ENCODE assay signal across 1 cellular context in the genomic region with DNA sequence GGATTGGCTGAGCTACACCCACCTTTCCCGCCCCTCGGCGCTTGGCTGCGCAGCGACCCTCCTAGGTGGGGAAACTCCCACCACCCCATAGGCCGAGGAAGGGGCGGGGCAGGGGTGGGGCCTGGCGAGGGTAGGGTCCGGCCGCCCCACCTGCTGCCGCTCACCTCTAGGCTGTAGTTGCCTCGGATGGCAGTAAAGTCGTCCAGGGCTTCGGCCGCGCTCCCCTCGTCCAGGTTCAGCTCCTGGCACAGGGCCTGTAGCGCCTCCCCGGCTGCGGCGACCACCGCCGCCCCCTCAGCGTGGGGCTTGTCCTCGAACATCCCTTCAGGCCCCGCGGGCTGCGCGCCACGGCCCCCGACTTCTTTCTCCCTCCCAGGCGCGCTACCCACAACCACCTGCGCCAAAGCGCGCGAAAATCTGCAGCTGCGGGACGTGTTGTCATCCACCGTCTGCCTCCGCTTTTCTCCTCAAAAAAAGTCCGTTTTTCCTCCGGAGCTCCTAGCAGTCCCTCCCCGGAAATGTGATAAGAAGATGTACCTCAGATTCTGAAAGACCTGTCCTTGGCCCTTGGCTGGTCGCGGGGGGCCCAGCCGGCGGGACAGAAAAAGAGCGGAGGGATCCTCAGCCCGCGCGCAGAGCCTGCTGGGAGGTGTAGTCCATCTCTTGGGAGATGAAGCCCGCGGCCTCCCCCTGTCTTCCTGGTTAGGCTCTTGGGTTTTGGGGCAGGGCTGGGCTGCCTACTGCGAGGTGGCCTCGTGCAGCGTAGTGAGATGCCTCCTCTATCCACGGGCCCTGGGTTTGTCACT.
A peak's percentile ranks its signal among the peaks of the same experiment; 100 is the strongest.
TF ChIP-seq lines count a peak whose summit lies in the region.

TSS of gene RBL1 (minus strand) at position 389 of the 806 bp plus-strand sequence. CDS start at position 320, 69 bp downstream.

TF ChIP-seq in HepG2, 621 proteins besides CTCF, POLR2A, EP300 and RAD21 (continued from another document and continues in another):
- peak; percentile 100 for TF ChIP-seq ZNF556 (CRISPR knock-in tag; IDR thresholded peaks at IDR 0.05; ENCODE audit: borderline replicate concordance)
- TF ChIP-seq U2AF1 (optimal IDR thresholded peaks at IDR 0.05; ENCODE audit: low read depth, low read length), result peak; percentile 98
- peak; percentile 95 for TF ChIP-seq ZNF792 (CRISPR knock-in tag; IDR thresholded peaks at IDR 0.05)
- no peak for TF ChIP-seq THYN1 (CRISPR knock-in tag; IDR thresholded peaks at IDR 0.05; ENCODE audit: borderline replicate concordance, low read depth)
- TF ChIP-seq BCL6 (CRISPR knock-in tag; IDR thresholded peaks at IDR 0.05), result peak; percentile 62; the same call in 1 of the 2 replicates
- TF ChIP-seq, protein P1, sequence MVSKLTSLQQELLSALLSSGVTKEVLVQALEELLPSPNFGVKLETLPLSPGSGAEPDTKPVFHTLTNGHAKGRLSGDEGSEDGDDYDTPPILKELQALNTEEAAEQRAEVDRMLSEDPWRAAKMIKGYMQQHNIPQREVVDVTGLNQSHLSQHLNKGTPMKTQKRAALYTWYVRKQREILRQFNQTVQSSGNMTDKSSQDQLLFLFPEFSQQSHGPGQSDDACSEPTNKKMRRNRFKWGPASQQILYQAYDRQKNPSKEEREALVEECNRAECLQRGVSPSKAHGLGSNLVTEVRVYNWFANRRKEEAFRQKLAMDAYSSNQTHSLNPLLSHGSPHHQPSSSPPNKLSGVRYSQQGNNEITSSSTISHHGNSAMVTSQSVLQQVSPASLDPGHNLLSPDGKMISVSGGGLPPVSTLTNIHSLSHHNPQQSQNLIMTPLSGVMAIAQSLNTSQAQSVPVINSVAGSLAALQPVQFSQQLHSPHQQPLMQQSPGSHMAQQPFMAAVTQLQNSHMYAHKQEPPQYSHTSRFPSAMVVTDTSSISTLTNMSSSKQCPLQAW (CRISPR knock-in tag; IDR thresholded peaks at IDR 0.05), result peak; percentile 98
- TF ChIP-seq, protein P2, sequence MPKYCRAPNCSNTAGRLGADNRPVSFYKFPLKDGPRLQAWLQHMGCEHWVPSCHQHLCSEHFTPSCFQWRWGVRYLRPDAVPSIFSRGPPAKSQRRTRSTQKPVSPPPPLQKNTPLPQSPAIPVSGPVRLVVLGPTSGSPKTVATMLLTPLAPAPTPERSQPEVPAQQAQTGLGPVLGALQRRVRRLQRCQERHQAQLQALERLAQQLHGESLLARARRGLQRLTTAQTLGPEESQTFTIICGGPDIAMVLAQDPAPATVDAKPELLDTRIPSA (CRISPR knock-in tag; IDR thresholded peaks at IDR 0.05; ENCODE audit: borderline replicate concordance), result no peak; the same call in 1 of the 2 replicates
- TF ChIP-seq TOPORS (CRISPR knock-in tag; IDR thresholded peaks at IDR 0.05), result peak; percentile 94
- peak; percentile 99 for TF ChIP-seq ZNF224 (CRISPR knock-in tag; IDR thresholded peaks at IDR 0.05)
- TF ChIP-seq ZNF550 (CRISPR knock-in tag; IDR thresholded peaks at IDR 0.05; ENCODE audit: borderline replicate concordance), result no peak; the same call in 1 of the 2 replicates
- no peak; the same call in 1 of the 2 replicates for TF ChIP-seq CBX2 (IDR thresholded peaks at IDR 0.05; ENCODE audit: low read depth, low read length)
- peak; percentile 94 for TF ChIP-seq CBX2 (CRISPR knock-in tag; IDR thresholded peaks at IDR 0.05; ENCODE audit: low read depth)
- TF ChIP-seq, protein P3, sequence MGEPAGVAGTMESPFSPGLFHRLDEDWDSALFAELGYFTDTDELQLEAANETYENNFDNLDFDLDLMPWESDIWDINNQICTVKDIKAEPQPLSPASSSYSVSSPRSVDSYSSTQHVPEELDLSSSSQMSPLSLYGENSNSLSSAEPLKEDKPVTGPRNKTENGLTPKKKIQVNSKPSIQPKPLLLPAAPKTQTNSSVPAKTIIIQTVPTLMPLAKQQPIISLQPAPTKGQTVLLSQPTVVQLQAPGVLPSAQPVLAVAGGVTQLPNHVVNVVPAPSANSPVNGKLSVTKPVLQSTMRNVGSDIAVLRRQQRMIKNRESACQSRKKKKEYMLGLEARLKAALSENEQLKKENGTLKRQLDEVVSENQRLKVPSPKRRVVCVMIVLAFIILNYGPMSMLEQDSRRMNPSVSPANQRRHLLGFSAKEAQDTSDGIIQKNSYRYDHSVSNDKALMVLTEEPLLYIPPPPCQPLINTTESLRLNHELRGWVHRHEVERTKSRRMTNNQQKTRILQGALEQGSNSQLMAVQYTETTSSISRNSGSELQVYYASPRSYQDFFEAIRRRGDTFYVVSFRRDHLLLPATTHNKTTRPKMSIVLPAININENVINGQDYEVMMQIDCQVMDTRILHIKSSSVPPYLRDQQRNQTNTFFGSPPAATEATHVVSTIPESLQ (CRISPR knock-in tag; conservative IDR thresholded peaks at IDR 0.05), result peak; percentile 93
- peak; percentile 89 for TF ChIP-seq CREB1 (IDR thresholded peaks at IDR 0.05)
- TF ChIP-seq CREB1 (CRISPR knock-in tag; IDR thresholded peaks at IDR 0.05), result peak; percentile 95
- TF ChIP-seq SMAD9 (CRISPR knock-in tag; IDR thresholded peaks at IDR 0.05), result peak; percentile 83; the same call in 1 of the 2 replicates
- no peak for TF ChIP-seq PCBP2 (optimal IDR thresholded peaks at IDR 0.05; ENCODE audit: low read depth, low read length, poor library complexity, severe bottlenecking)
- TF ChIP-seq ZNF3 (CRISPR knock-in tag; IDR thresholded peaks at IDR 0.05), result no peak
- peak; percentile 50; the same call in 1 of the 2 replicates for TF ChIP-seq ZC3H4 (CRISPR knock-in tag; IDR thresholded peaks at IDR 0.05; ENCODE audit: borderline replicate concordance)
- peak; percentile 80 for TF ChIP-seq AGO1 (IDR thresholded peaks at IDR 0.05; ENCODE audit: low read depth, low read length, poor library complexity, severe bottlenecking)
- TF ChIP-seq KLF11 (CRISPR knock-in tag; IDR thresholded peaks at IDR 0.05), result peak; percentile 99
- TF ChIP-seq TRIM24 (CRISPR knock-in tag; IDR thresholded peaks at IDR 0.05), result peak; percentile 89; the same call in 1 of the 2 replicates
- peak; percentile 96 for TF ChIP-seq ZNF724P (CRISPR knock-in tag; IDR thresholded peaks at IDR 0.05; ENCODE audit: borderline replicate concordance)
- TF ChIP-seq RERE (CRISPR knock-in tag; IDR thresholded peaks at IDR 0.05; ENCODE audit: low read depth), result no peak
- TF ChIP-seq ZNF280D (CRISPR knock-in tag; IDR thresholded peaks at IDR 0.05), result peak; percentile 94; the same call in 1 of the 2 replicates
- TF ChIP-seq MXD4 (CRISPR knock-in tag; IDR thresholded peaks at IDR 0.05), result peak; percentile 92
- peak; percentile 96 for TF ChIP-seq TRAFD1 (CRISPR knock-in tag; IDR thresholded peaks at IDR 0.05; ENCODE audit: borderline replicate concordance)
- no peak for TF ChIP-seq SMARCC2 (IDR thresholded peaks at IDR 0.05)
- TF ChIP-seq ZNF607 (CRISPR knock-in tag; IDR thresholded peaks at IDR 0.05; ENCODE audit: borderline replicate concordance), result no peak; the same call in 1 of the 2 replicates
- TF ChIP-seq, protein P4, sequence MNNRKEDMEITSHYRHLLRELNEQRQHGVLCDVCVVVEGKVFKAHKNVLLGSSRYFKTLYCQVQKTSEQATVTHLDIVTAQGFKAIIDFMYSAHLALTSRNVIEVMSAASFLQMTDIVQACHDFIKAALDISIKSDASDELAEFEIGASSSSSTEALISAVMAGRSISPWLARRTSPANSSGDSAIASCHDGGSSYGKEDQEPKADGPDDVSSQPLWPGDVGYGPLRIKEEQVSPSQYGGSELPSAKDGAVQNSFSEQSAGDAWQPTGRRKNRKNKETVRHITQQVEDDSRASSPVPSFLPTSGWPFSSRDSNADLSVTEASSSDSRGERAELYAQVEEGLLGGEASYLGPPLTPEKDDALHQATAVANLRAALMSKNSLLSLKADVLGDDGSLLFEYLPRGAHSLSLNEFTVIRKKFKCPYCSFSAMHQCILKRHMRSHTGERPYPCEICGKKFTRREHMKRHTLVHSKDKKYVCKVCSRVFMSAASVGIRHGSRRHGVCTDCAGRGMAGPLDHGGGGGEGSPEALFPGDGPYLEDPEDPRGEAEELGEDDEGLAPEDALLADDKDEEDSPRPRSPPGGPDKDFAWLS (CRISPR knock-in tag; IDR thresholded peaks at IDR 0.05; ENCODE audit: borderline replicate concordance), result peak; percentile 94
- TF ChIP-seq NPAS2 (CRISPR knock-in tag; IDR thresholded peaks at IDR 0.05; ENCODE audit: borderline replicate concordance), result no peak
- TF ChIP-seq ZNF567 (CRISPR knock-in tag; IDR thresholded peaks at IDR 0.05; ENCODE audit: borderline replicate concordance), result peak; percentile 94
- peak; percentile 95; the same call in 1 of the 2 replicates for TF ChIP-seq IRF9 (CRISPR knock-in tag; IDR thresholded peaks at IDR 0.05; ENCODE audit: borderline replicate concordance)
- no peak; the same call in 1 of the 2 replicates for TF ChIP-seq ZNF720 (CRISPR knock-in tag; IDR thresholded peaks at IDR 0.05)
- peak; percentile 85 for TF ChIP-seq MTF1 (CRISPR knock-in tag; IDR thresholded peaks at IDR 0.05)
- TF ChIP-seq KAT8 (CRISPR knock-in tag; IDR thresholded peaks at IDR 0.05), result peak; percentile 97
- no peak for TF ChIP-seq NFE2L1 (CRISPR knock-in tag; IDR thresholded peaks at IDR 0.05; ENCODE audit: borderline replicate concordance)
- TF ChIP-seq MLLT10 (CRISPR knock-in tag; IDR thresholded peaks at IDR 0.05), result 0 out of 2 replicates have a peak, but pooled peaks have one; percentile 30
